Comparison of ENCODE assay signal across 9 cellular contexts in the genomic region with DNA sequence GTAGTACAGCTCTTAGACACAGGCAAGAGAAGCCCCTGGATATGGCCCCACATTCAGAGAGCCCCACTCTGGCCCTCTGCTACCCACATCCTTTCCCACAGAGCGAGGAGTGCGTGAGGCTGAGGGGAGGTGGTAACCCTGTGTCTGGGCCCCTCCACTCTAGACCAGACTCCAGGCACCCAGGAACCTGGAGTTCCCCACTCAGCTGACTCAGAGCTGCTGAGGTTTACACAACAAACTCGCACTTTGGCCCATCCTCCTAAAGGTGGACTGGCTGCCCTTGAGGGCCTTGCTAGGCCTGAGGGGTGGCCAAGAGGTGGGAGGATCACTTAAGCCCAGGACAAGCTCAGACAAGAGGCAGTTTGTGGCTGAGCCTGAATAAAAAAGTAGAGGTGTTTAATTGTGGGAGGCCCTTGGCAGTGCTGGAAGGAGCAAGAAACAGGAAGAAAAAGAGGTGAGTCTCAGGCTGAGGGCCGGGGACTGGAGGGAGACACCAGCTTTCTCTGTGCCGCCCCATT. TPM values are rescaled to one million over a fixed set of nuclear protein-coding genes. Genes with fewer than 3 reads are reported as not detected.
DNase-seq lines count a peak whose midpoint lies in the region; ATAC-seq and TF ChIP-seq lines count a peak whose summit lies in the region.
"Had no signal": no experiment of that assay in that cellular context is flagged by ENCODE, and none has a peak within 500 bp of the region (broad histone marks: within the 10 kb centered on the region; RNA-seq: fewer than 3 reads in every experiment).

No MANE protein-coding gene starts in this region.

- H3K27ac Mint-ChIP-seq in activated naive CD8-positive, alpha-beta T cell treated with anti-CD3 and anti-CD28 coated beads, Interleukin-2, amount 10 ng/mL, durations not matched to agents 7 days and 5 days: peak overlapping the region; percentile 77

- H3K27me3 Mint-ChIP-seq in activated naive CD8-positive, alpha-beta T cell treated with anti-CD3 and anti-CD28 coated beads, Interleukin-2, amount 10 ng/mL, durations not matched to agents 7 days and 5 days: no peaks in the 10 kb centered on the region

- TF ChIP-seq POLR2A in spleen (IDR thresholded peaks at IDR 0.05): no peak

- peak; percentile 95 for ATAC-seq in GM19463 (IDR thresholded peaks at IDR 0.05; ENCODE audit: unreplicated experiment)
- ATAC-seq in HG03521 (IDR thresholded peaks at IDR 0.05; ENCODE audit: unreplicated experiment): peak; percentile 77
- ATAC-seq in activated naive CD8-positive, alpha-beta T cell treated with anti-CD3 and anti-CD28 coated beads, Interleukin-2, amount 10 ng/mL, durations not matched to agents 7 days and 5 days (ENCODE audit: low read depth): peak; percentile 95
- ATAC-seq: body of pancreas had no signal

- intact Hi-C loops in spleen (cut with DNase I; ENCODE audit: low total_unique reads): no loop called here

- H3K9me3 ChIP-seq in spleen: no peaks in the 10 kb centered on the region
- H3K9me3 ChIP-seq: body of pancreas had no signal

- DNase-seq in Caki2 (ENCODE audit: low read depth) (peak; percentile 26), spleen (no peak), middle frontal gyrus (ENCODE audit: extremely low spot score, low spot score) (no peak), NCI-H2029 treated with DMSO at 0.1 percent for 48 hours (lab: John Stamatoyannopoulos, UW) (no peak)
- peak; percentile 54 for DNase-seq in activated naive CD8-positive, alpha-beta T cell treated with anti-CD3 and anti-CD28 coated beads, Interleukin-2, amount 10 ng/mL, durations not matched to agents 7 days and 5 days
- peak; percentile 28 to 38 (median 37) for DNase-seq in stimulated activated CD4-positive, alpha-beta T cell treated with anti-CD3 and anti-CD28 coated beads, Interleukin-12 subunit alpha, Interleukin-12 subunit beta, amount 100 ng/mL, for 48 hours (ENCODE audit: low read depth in 2 of 3, low spot score in 1 of 3)

- in situ Hi-C loops in Caki2 (cut with HindIII; ENCODE audit: low pct_unique_long_range_greater_than_20kb, low sequenced_read_pairs): no loop called here

- TF ChIP-seq CTCF in spleen (IDR thresholded peaks at IDR 0.05 in 8 of 11, conservative IDR thresholded peaks at IDR 0.05 in 3 of 11): no peak

- peaks cover 0 to 60% (median 34%) of the 10 kb centered on the region in 6 donors for H3K4me1 ChIP-seq in spleen
- H3K4me1 ChIP-seq: body of pancreas had no signal

- WGBS in spleen, 5 donors: 51 to 64% (median 59%) methylated on average over 5 of the region's 5 CpGs

- peaks cover 25% of the 10 kb centered on the region for H3K36me3 Mint-ChIP-seq in activated naive CD8-positive, alpha-beta T cell treated with anti-CD3 and anti-CD28 coated beads, Interleukin-2, amount 10 ng/mL, durations not matched to agents 7 days and 5 days

- H3K36me3 ChIP-seq in spleen: peaks cover 0 to 62% (median 9%) of the 10 kb centered on the region in 6 donors

- H3K27ac ChIP-seq in spleen: peak overlapping the region in 3 of 8 donors; percentile 21 to 66 (median 54)
- H3K27ac ChIP-seq: body of pancreas had no signal

- peak overlapping the region; percentile 43 for H3K4me3 Mint-ChIP-seq in activated naive CD8-positive, alpha-beta T cell treated with anti-CD3 and anti-CD28 coated beads, Interleukin-2, amount 10 ng/mL, durations not matched to agents 7 days and 5 days

- no peaks in the 10 kb centered on the region for H3K9me3 Mint-ChIP-seq in activated naive CD8-positive, alpha-beta T cell treated with anti-CD3 and anti-CD28 coated beads, Interleukin-2, amount 10 ng/mL, durations not matched to agents 7 days and 5 days

- peaks cover 43% of the 10 kb centered on the region for H3K4me1 Mint-ChIP-seq in activated naive CD8-positive, alpha-beta T cell treated with anti-CD3 and anti-CD28 coated beads, Interleukin-2, amount 10 ng/mL, durations not matched to agents 7 days and 5 days

- no peaks in the 10 kb centered on the region for H3K27me3 ChIP-seq in spleen (replicated peaks in 1 of 7)
- H3K27me3 ChIP-seq: body of pancreas had no signal

- H3K4me3 ChIP-seq in spleen: no peak overlapping the region
- H3K4me3 ChIP-seq: body of pancreas had no signal

- POLR2A ChIA-PET in activated naive CD8-positive, alpha-beta T cell treated with anti-CD3 and anti-CD28 coated beads, Interleukin-2, amount 10 ng/mL, durations not matched to agents 7 days and 5 days (lab: Charles Lee): interaction anchor here (1.0 to 1.5 kb wide), 2 partner anchors 10 to 12 kb away, joined by 3 read pairs; no protein-coding TSS in a partner anchor

RNA-seq across cellular contexts. Expression of a gene that starts 10.7 kb away (rescaled TPM):
- total RNA-seq in Caki2 (2014; rRNA removed; shearing (Covaris generic); ENCODE audit: low replicate concordance): 6.1 and 13.3 TPM in 2 replicates
- 10 to 100 TPM; 39.2 to 40.0 TPM for total RNA-seq in activated naive CD8-positive, alpha-beta T cell treated with anti-CD3 and anti-CD28 coated beads, Interleukin-2, amount 10 ng/mL, durations not matched to agents 7 days and 5 days
- total RNA-seq in spleen: 10 to 100 TPM; 21.9 to 35.6 (median 25.8) TPM
- 1 to 10 TPM; 4.9 to 6.3 (median 6.0) TPM for polyA plus RNA-seq in spleen

RNA-seq across cellular contexts. Expression of a gene that starts 21.8 kb away (rescaled TPM):
- 18.7 and 19.4 TPM in 2 replicates for total RNA-seq in Caki2 (2014; rRNA removed; shearing (Covaris generic); ENCODE audit: low replicate concordance)
- 10 to 100 TPM; 20.8 to 21.1 TPM for total RNA-seq in activated naive CD8-positive, alpha-beta T cell treated with anti-CD3 and anti-CD28 coated beads, Interleukin-2, amount 10 ng/mL, durations not matched to agents 7 days and 5 days
- 10 to 100 TPM; 18.3 to 41.4 (median 22.1) TPM for total RNA-seq in spleen
- polyA plus RNA-seq in spleen: 10 to 100 TPM in 1 of 3 donors, 1 to 10 TPM in 2; 6.8 to 10.2 (median 8.0) TPM

RNA-seq across cellular contexts. Expression of a gene that starts 44.0 kb away (rescaled TPM):
- 12.5 and 15.1 TPM in 2 replicates for total RNA-seq in Caki2 (2014; rRNA removed; shearing (Covaris generic); ENCODE audit: low replicate concordance)
- 10 to 100 TPM; 36.6 to 36.8 TPM for total RNA-seq in activated naive CD8-positive, alpha-beta T cell treated with anti-CD3 and anti-CD28 coated beads, Interleukin-2, amount 10 ng/mL, durations not matched to agents 7 days and 5 days
- total RNA-seq in spleen: 10 to 100 TPM; 33.4 to 62.3 (median 40.8) TPM
- 10 to 100 TPM; 21.3 to 33.9 (median 32.7) TPM for polyA plus RNA-seq in spleen

Comparison
In these comparisons a context has a peak if more than half of its experiments do, and no peak if none do; other contexts are left out.
1. DNase-seq: peak in Caki2 (single experiment), activated naive CD8-positive, alpha-beta T cell treated with anti-CD3 and anti-CD28 coated beads, Interleukin-2, amount 10 ng/mL, durations not matched to agents 7 days and 5 days (single experiment) and stimulated activated CD4-positive, alpha-beta T cell treated with anti-CD3 and anti-CD28 coated beads, Interleukin-12 subunit alpha, Interleukin-12 subunit beta, amount 100 ng/mL, for 48 hours (3 of 3); none in spleen (single experiment), middle frontal gyrus (single experiment) and NCI-H2029 treated with DMSO at 0.1 percent for 48 hours (single experiment).
2. Peak in every context shown above with its lines, with median percentiles within 50 percentile points of each other: ATAC-seq.